ENCODE assay signal across 8 cellular contexts in genomic region chr5:149452665-149453617, GRCh38.
DNase-seq lines count a peak whose midpoint lies in the region; ATAC-seq and TF ChIP-seq lines count a peak whose summit lies in the region.

No MANE protein-coding gene starts in this region.

- WGBS in gastroesophageal sphincter (ENCODE audit: low coverage in 1 of 2), 2 donors: 60 to 62% methylated on average over 5 to 7 of the region's 16 CpGs
- 45 to 55% (median 52%) methylated on average over 16 of the region's 16 CpGs for WGBS in ovary, 3 donors

- no peak overlapping the region for H2AFZ ChIP-seq in MM.1S (ENCODE audit: low read length)

- peak in 1 of 4 experiments; percentile 38 for TF ChIP-seq CTCF in gastroesophageal sphincter (IDR thresholded peaks at IDR 0.05)
- TF ChIP-seq CTCF in ovary (IDR thresholded peaks at IDR 0.05): no peak
- no peak for TF ChIP-seq CTCF in MM.1S (IDR thresholded peaks at IDR 0.05; ENCODE audit: low read length)

- H3K36me3 ChIP-seq in gastroesophageal sphincter (no peaks in the 10 kb centered on the region), ovary (no peaks in the 10 kb centered on the region), MM.1S (replicated peaks; ENCODE audit: insufficient read depth, low read length) (no peaks in the 10 kb centered on the region)

- no peak overlapping the region for H3K4me2 ChIP-seq in MM.1S (ENCODE audit: low read depth, low read length)

- ATAC-seq in gastroesophageal sphincter (peak; percentile 62), GM19351 (IDR thresholded peaks at IDR 0.05; ENCODE audit: unreplicated experiment) (no peak), HG02852 (IDR thresholded peaks at IDR 0.05; ENCODE audit: unreplicated experiment) (no peak)

- DNase-seq in AG20443 (ENCODE audit: low spot score): peak; percentile 92
- DNase-seq in T1000 (lab: John Stamatoyannopoulos, UW): peak; percentile 70
- peak; percentile 61 to 77 (median 74) for DNase-seq in ovary
- no peak for DNase-seq in MM.1S
- DNase-seq in DMS79 (lab: John Stamatoyannopoulos, UW): no peak

- H4K20me1 ChIP-seq in MM.1S (ENCODE audit: insufficient read depth, low read length): no peaks in the 10 kb centered on the region

- H3K4me3 ChIP-seq in gastroesophageal sphincter: no peak overlapping the region
- H3K4me3 ChIP-seq in ovary: no peak overlapping the region
- no peak overlapping the region for H3K4me3 ChIP-seq in MM.1S (ENCODE audit: low read length)

- H3K27ac ChIP-seq in gastroesophageal sphincter: peak overlapping the region; percentile 82 to 94 (median 88)
- peak overlapping the region; percentile 59 to 76 for H3K27ac ChIP-seq in ovary
- no peak overlapping the region for H3K27ac ChIP-seq in MM.1S (ENCODE audit: low read length)

- no peak overlapping the region for H3K9ac ChIP-seq in MM.1S (ENCODE audit: low read length)

- no peaks in the 10 kb centered on the region for H3K9me3 ChIP-seq in gastroesophageal sphincter
- no peaks in the 10 kb centered on the region for H3K9me3 ChIP-seq in ovary
- H3K9me3 ChIP-seq in MM.1S (replicated peaks; ENCODE audit: insufficient read depth, low read length): no peaks in the 10 kb centered on the region

- no peaks in the 10 kb centered on the region for H3K79me2 ChIP-seq in MM.1S (ENCODE audit: low read length)

- no peaks in the 10 kb centered on the region for H3K27me3 ChIP-seq in gastroesophageal sphincter
- H3K27me3 ChIP-seq in ovary: no peaks in the 10 kb centered on the region
- H3K27me3 ChIP-seq in MM.1S (replicated peaks; ENCODE audit: insufficient read depth, low read length): no peaks in the 10 kb centered on the region

- TF ChIP-seq EP300 in gastroesophageal sphincter (IDR thresholded peaks at IDR 0.05): no peak
- peak; percentile 4 for TF ChIP-seq EP300 in ovary (IDR thresholded peaks at IDR 0.05)

- no peaks in the 10 kb centered on the region for H3K9me2 ChIP-seq in MM.1S (replicated peaks; ENCODE audit: insufficient read depth, low read length)

- intact Hi-C loops in ovary (cut with DNase I): loop anchor here in 1 of 4 donors (5.0 kb wide), 1 partner anchor 99 kb away; the partner anchor contains the start of gene CSNK1A1

- TF ChIP-seq POLR2A in gastroesophageal sphincter (IDR thresholded peaks at IDR 0.05): no peak
- TF ChIP-seq POLR2A in ovary (IDR thresholded peaks at IDR 0.05): no peak

- no peaks in the 10 kb centered on the region for H3F3A ChIP-seq in MM.1S (ENCODE audit: insufficient read depth, low read length)

- peaks cover 12 to 83% (median 53%) of the 10 kb centered on the region in 3 donors for H3K4me1 ChIP-seq in gastroesophageal sphincter
- H3K4me1 ChIP-seq in ovary (ENCODE audit: insufficient read depth): peaks cover 28% of the 10 kb centered on the region
- H3K4me1 ChIP-seq in MM.1S (ENCODE audit: low read length): peaks cover 5% of the 10 kb centered on the region; the same call in 1 of the 2 replicates

Comparison
In these comparisons a context has a peak if more than half of its experiments do, and no peak if none do; other contexts are left out.
1. DNase-seq: peak in AG20443 (single experiment), T1000 (single experiment) and ovary (5 of 5); none in MM.1S (single experiment) and DMS79 (single experiment).